In genomic region chr4:2797545-2798305, GRCh38 we compare ENCODE assay signal across 9 cellular contexts. TPM values are rescaled to one million over a fixed set of nuclear protein-coding genes. Genes with fewer than 3 reads are reported as not detected.
DNase-seq lines count a peak whose midpoint lies in the region; ATAC-seq and TF ChIP-seq lines count a peak whose summit lies in the region.
"Had no signal": no experiment of that assay in that cellular context is flagged by ENCODE, and none has a peak within 500 bp of the region (broad histone marks: within the 10 kb centered on the region; RNA-seq: fewer than 3 reads in every experiment).

No MANE protein-coding gene starts in this region.

- peak overlapping the region; percentile 83 for H3K27ac ChIP-seq in epithelial cell of prostate
- H3K27ac ChIP-seq: SJSA1 had no signal

- DNase-seq in activated B cell treated with CpG ODN at 0.5 μM for 24 hours (peak; percentile 35), epithelial cell of prostate (ENCODE audit: low read depth, low spot score) (no peak), sciatic nerve (ENCODE audit: low spot score) (peak; percentile 61), HK-2 (ENCODE audit: unreplicated experiment) (no peak), NCI-H187 (lab: John Stamatoyannopoulos, UW) (no peak), retina (no peak), progenitor cell of endocrine pancreas (ENCODE audit: low spot score, unreplicated experiment) (no peak)

- intact Hi-C loops in activated B cell treated with CpG ODN at 0.5 μM for 24 hours (cut with micrococcal nuclease): loop anchor here (1.0 kb wide), 1 partner anchor 38 kb away; no protein-coding TSS in a partner anchor
- intact Hi-C loops in sciatic nerve (cut with DNase I): no loop called here

- H3K4me3 Mint-ChIP-seq in activated B cell treated with CpG ODN at 0.5 μM for 24 hours (peak overlapping the region; percentile 78), progenitor cell of endocrine pancreas (ENCODE audit: low read depth) (no peak overlapping the region)

- H3K27ac Mint-ChIP-seq in activated B cell treated with CpG ODN at 0.5 μM for 24 hours (peak overlapping the region; percentile 87), progenitor cell of endocrine pancreas (no peak overlapping the region)

- peaks cover 80% of the 10 kb centered on the region for H3K4me1 Mint-ChIP-seq in activated B cell treated with CpG ODN at 0.5 μM for 24 hours
- peaks cover 6% of the 10 kb centered on the region for H3K4me1 Mint-ChIP-seq in progenitor cell of endocrine pancreas (ENCODE audit: low read depth)

- ATAC-seq in GM19395 (IDR thresholded peaks at IDR 0.05; ENCODE audit: unreplicated experiment) (peak; percentile 2), activated B cell treated with CpG ODN at 0.5 μM for 24 hours (ENCODE audit: low read depth) (peak; percentile 13), sciatic nerve (no peak)

- H3K27me3 Mint-ChIP-seq in activated B cell treated with CpG ODN at 0.5 μM for 24 hours (no peaks in the 10 kb centered on the region), progenitor cell of endocrine pancreas (peaks cover 24% of the 10 kb centered on the region)

- POLR2A ChIA-PET in activated B cell treated with CpG ODN at 0.5 μM for 24 hours (lab: Charles Lee): interaction anchor here (0.5 to 6.3 kb wide), 10 partner anchors 8 to 166 kb away, joined by 3 to 80 read pairs (median 5); no protein-coding TSS in a partner anchor

- CTCF ChIA-PET in activated B cell treated with CpG ODN at 0.5 μM for 24 hours (lab: Charles Lee): interaction anchor here (0.9 kb wide), 1 partner anchor 14 kb away, joined by 3 read pairs; no protein-coding TSS in a partner anchor

- TF ChIP-seq CTCF in activated B cell treated with CpG ODN at 0.5 μM for 24 hours (IDR thresholded peaks at IDR 0.05) (no peak), progenitor cell of endocrine pancreas (IDR thresholded peaks at IDR 0.05; ENCODE audit: unreplicated experiment) (no peak)

- H3K9me3 Mint-ChIP-seq in activated B cell treated with CpG ODN at 0.5 μM for 24 hours (no peaks in the 10 kb centered on the region), progenitor cell of endocrine pancreas (ENCODE audit: low read depth) (no peaks in the 10 kb centered on the region)

- H3K36me3 Mint-ChIP-seq in activated B cell treated with CpG ODN at 0.5 μM for 24 hours (ENCODE audit: low read depth) (no peaks in the 10 kb centered on the region), progenitor cell of endocrine pancreas (ENCODE audit: insufficient read depth) (no peaks in the 10 kb centered on the region)

RNA-seq across cellular contexts. Expression of gene SH3BP2, which starts 4.8 kb away (rescaled TPM):
- 40.4 and 43.2 TPM in 2 replicates for total RNA-seq in activated B cell treated with CpG ODN at 0.5 μM for 24 hours
- 82.7 TPM for total RNA-seq in sciatic nerve
- total RNA-seq in progenitor cell of endocrine pancreas: 67.7 and 70.8 TPM in 2 replicates

RNA-seq across cellular contexts. Expression of gene TNIP2, which starts 41.6 kb away (rescaled TPM):
- total RNA-seq in activated B cell treated with CpG ODN at 0.5 μM for 24 hours: 79.1 and 83.2 TPM in 2 replicates
- 34.9 TPM for total RNA-seq in sciatic nerve
- total RNA-seq in progenitor cell of endocrine pancreas: 21.2 and 26.3 TPM in 2 replicates

RNA-seq across cellular contexts. Expression of gene ADD1, which starts 45.9 kb away (rescaled TPM):
- total RNA-seq in activated B cell treated with CpG ODN at 0.5 μM for 24 hours (326 and 340 TPM in 2 replicates), sciatic nerve (429 TPM), progenitor cell of endocrine pancreas (249 and 271 TPM in 2 replicates)

Comparison
In these comparisons a context has a peak if more than half of its experiments do, and no peak if none do; other contexts are left out.
1. DNase-seq: peak in activated B cell treated with CpG ODN at 0.5 μM for 24 hours (single experiment) and sciatic nerve (single experiment); none in epithelial cell of prostate (single experiment), HK-2 (single experiment), NCI-H187 (0 of 2), retina (single experiment) and progenitor cell of endocrine pancreas (single experiment).